8 cellular contexts compared by ENCODE assay signal in genomic region chr11:78139422-78140391, GRCh38. TPM values are rescaled to one million over a fixed set of nuclear protein-coding genes. Genes with fewer than 3 reads are reported as not detected.
DNase-seq lines count a peak whose midpoint lies in the region; ATAC-seq and TF ChIP-seq lines count a peak whose summit lies in the region.

Gene ALG8, minus strand, starts transcription at chr11:78139626. Its CDS starts 38 bp downstream, at chr11:78139588.

- peak within 1 kb of the TSS; percentile 95 for H3K27ac Mint-ChIP-seq in activated CD4-positive, alpha-beta T cell treated with anti-CD3 and anti-CD28 coated beads for 36 hours

- peak within 1 kb of the TSS; percentile 90 for H3K4me3 ChIP-seq in choroid plexus epithelial cell (ENCODE audit: low read depth, low read length)

- H3K36me3 Mint-ChIP-seq in activated CD4-positive, alpha-beta T cell treated with anti-CD3 and anti-CD28 coated beads for 36 hours (ENCODE audit: low read depth) = peaks cover 47% of the 10 kb centered on the region

- CTCF ChIA-PET in activated CD4-positive, alpha-beta T cell treated with anti-CD3 and anti-CD28 coated beads for 36 hours (lab: Charles Lee) = interaction anchor here (0.6 to 1.3 kb wide), 11 partner anchors 21 to 285 kb away, joined by 3 to 9 read pairs (median 3); partner anchors contain the start of genes KCTD21 and USP35

- POLR2A ChIA-PET in activated CD4-positive, alpha-beta T cell treated with anti-CD3 and anti-CD28 coated beads for 36 hours (lab: Charles Lee) = interaction anchor here (0.6 to 1.7 kb wide), 4 partner anchors 45 to 145 kb away, joined by 3 to 11 read pairs (median 6); partner anchors contain the start of genes INTS4, KCTD21 and USP35

- H3K4me3 Mint-ChIP-seq in activated CD4-positive, alpha-beta T cell treated with anti-CD3 and anti-CD28 coated beads for 36 hours = peak within 1 kb of the TSS; percentile 86

- TF ChIP-seq POLR2A in GM19193 (IDR thresholded peaks at IDR 0.05; ENCODE audit: extremely low read depth, insufficient read depth, insufficient read length) = peak; percentile 94

- H3K9me3 Mint-ChIP-seq in activated CD4-positive, alpha-beta T cell treated with anti-CD3 and anti-CD28 coated beads for 36 hours (ENCODE audit: low read depth) = no peaks in the 10 kb centered on the region

- peaks cover 32% of the 10 kb centered on the region for H3K4me1 Mint-ChIP-seq in activated CD4-positive, alpha-beta T cell treated with anti-CD3 and anti-CD28 coated beads for 36 hours

- no peaks in the 10 kb centered on the region for H3K27me3 Mint-ChIP-seq in activated CD4-positive, alpha-beta T cell treated with anti-CD3 and anti-CD28 coated beads for 36 hours

- intact Hi-C loops in activated CD4-positive, alpha-beta T cell treated with anti-CD3 and anti-CD28 coated beads for 36 hours (cut with DNase I, micrococcal nuclease) = loop anchor here (1.0 to 10.0 kb wide), 13 partner anchors 49 to 667 kb away; partner anchors contain the start of genes GAB2 (in 2 of the 2), KCTD21 (in 2 of the 2), RSF1 (in 2 of the 2) and USP35 (in 2 of the 2)

- no peak for TF ChIP-seq CTCF in choroid plexus epithelial cell (conservative IDR thresholded peaks at IDR 0.05; ENCODE audit: low read depth, low read length)

- DNase-seq in AML-193 (lab: John Stamatoyannopoulos, UW) (peak; percentile 91 to 93), NCI-H510A treated with DMSO at 0.1 percent for 48 hours (lab: John Stamatoyannopoulos, UW) (peak; percentile 98), choroid plexus epithelial cell (ENCODE audit: low read depth) (peak; percentile 97), kidney glomerular epithelial cell (lab: John Stamatoyannopoulos, UW) (peak; percentile 90)
- peak; percentile 98 for DNase-seq in activated CD4-positive, alpha-beta T cell treated with anti-CD3 and anti-CD28 coated beads for 36 hours
- peak; percentile 92 to 96 (median 93) for DNase-seq in stimulated activated CD4-positive, alpha-beta T cell treated with anti-CD3 and anti-CD28 coated beads, Interleukin-1b, Interleukin-23, amount 100 ng/mL, for 24 hours (ENCODE audit: low read depth in 4 of 4, low spot score in 1 of 4)

- ATAC-seq in HG03439 (IDR thresholded peaks at IDR 0.05; ENCODE audit: unreplicated experiment) = peak; percentile 92
- ATAC-seq in activated CD4-positive, alpha-beta T cell treated with anti-CD3 and anti-CD28 coated beads for 36 hours = peak; percentile 93

RNA-seq across cellular contexts. Expression of gene ALG8, which starts in this region (rescaled TPM):
- 10 to 100 TPM; 59.4 to 85.2 TPM for total RNA-seq in activated CD4-positive, alpha-beta T cell treated with anti-CD3 and anti-CD28 coated beads for 36 hours

Comparison
In these comparisons a context has a peak if more than half of its experiments do, and no peak if none do; other contexts are left out.
1. Peak in every context shown above with its lines: DNase-seq, ATAC-seq and H3K4me3 ChIP-seq.